In the genomic region with DNA sequence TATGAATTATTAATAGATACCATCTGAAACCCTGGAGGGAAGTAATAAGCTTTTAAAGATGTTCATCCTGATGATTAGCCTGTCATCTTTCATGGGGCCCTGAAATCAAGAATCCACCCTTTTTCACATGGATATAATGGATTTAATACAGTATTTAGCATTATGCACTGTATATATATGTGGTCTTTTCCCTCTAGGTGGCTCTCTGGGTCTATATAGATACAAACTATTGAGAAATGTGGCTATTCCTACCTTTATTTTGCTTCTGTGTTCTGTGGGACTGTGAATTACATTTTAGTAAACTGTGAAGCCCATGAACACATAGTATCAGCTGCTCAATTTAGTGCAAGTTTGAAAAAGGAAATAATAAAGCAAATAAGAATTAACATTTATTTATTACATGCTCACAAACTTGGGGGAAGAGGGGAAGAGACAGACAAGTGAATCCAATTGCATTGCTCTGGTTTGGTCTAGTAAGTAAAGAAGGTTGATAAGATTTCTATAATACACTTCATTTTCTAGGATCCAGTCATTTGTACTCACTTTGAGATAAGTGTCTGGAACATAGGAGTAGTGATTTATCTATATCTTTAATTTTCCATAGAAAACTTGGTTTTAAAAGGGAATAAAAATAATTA, we compare ENCODE assay signal across 11 cellular contexts.
A peak's percentile ranks its signal among the peaks of the same experiment; 100 is the strongest.
DNase-seq lines count a peak whose midpoint lies in the region; ATAC-seq, FAIRE-seq and TF ChIP-seq lines count a peak whose summit lies in the region.
"Had no signal": no experiment of that assay in that cellular context is flagged by ENCODE, and none has a peak within 500 bp of the region (broad histone marks: within the 10 kb centered on the region; RNA-seq: fewer than 3 reads in every experiment).

No MANE protein-coding gene starts in this region.

- ATAC-seq in A549: peak; percentile 73 to 86; a peak in 5 of 6 replicates
- no peak; the same call in 2 of the 3 replicates for ATAC-seq in GM23338
- ATAC-seq in stimulated activated effector memory CD8-positive, alpha-beta T cell treated with anti-CD3 and anti-CD28 coated beads, Interleukin-12 subunit alpha, Interleukin-12 subunit beta, amount 100 ng/mL, for 72 hours: no peak

- H3K27me3 Mint-ChIP-seq in GM23338 (ENCODE audit: insufficient read depth, low read depth, poor library complexity): no peaks in the 10 kb centered on the region
- H3K27me3 Mint-ChIP-seq: dendritic cell treated with granulocyte-macrophage colony-stimulating factor and Interleukin-4, amounts not matched to agents 40 ng/mL and 50 ng/mL, for 4 days had no signal

- H3K4me1 ChIP-seq in A549: 0 out of 3 replicates have a peak, but pooled peaks cover 4% of the 10 kb centered on the region
- H3K4me1 ChIP-seq in GM23338 (ENCODE audit: insufficient read depth): no peaks in the 10 kb centered on the region

- no peak for FAIRE-seq in A549 (lab: Jason Lieb, UNC)

- H3K27ac ChIP-seq in A549 (no peak overlapping the region), GM23338 (ENCODE audit: low read depth) (no peak overlapping the region)
- H3K27ac ChIP-seq: HL-60, ovary had no signal

- TF ChIP-seq EP300 in A549 (IDR thresholded peaks at IDR 0.05): no peak

- H4K20me1 ChIP-seq in GM23338 (replicated peaks; ENCODE audit: insufficient read depth): no peaks in the 10 kb centered on the region

- no peaks in the 10 kb centered on the region for H3K9me3 ChIP-seq in A549
- H3K9me3 ChIP-seq: ovary had no signal

- in situ Hi-C loops in SK-MEL-5 (cut with HindIII; ENCODE audit: low pct_unique_long_range_greater_than_20kb, low sequenced_read_pairs): no loop called here

- no peak overlapping the region for H3K27ac Mint-ChIP-seq in GM23338
- H3K27ac Mint-ChIP-seq in stimulated activated effector memory CD8-positive, alpha-beta T cell treated with anti-CD3 and anti-CD28 coated beads, Interleukin-12 subunit alpha, Interleukin-12 subunit beta, amount 100 ng/mL, for 72 hours: no peak overlapping the region
- H3K27ac Mint-ChIP-seq: dendritic cell treated with granulocyte-macrophage colony-stimulating factor and Interleukin-4, amounts not matched to agents 40 ng/mL and 50 ng/mL, for 4 days had no signal

- TF ChIP-seq CTCF in A549 (IDR thresholded peaks at IDR 0.05) (peak; percentile 54), GM23338 (conservative IDR thresholded peaks at IDR 0.05; ENCODE audit: low read depth in 2 of 2) (peak; percentile 32 to 46; a peak in 3 of 4 replicates)

- no peaks in the 10 kb centered on the region for H3K36me3 ChIP-seq in GM23338 (ENCODE audit: insufficient read depth)
- H3K36me3 ChIP-seq: ovary had no signal

- no peaks in the 10 kb centered on the region for H3K9me3 Mint-ChIP-seq in GM23338
- no peaks in the 10 kb centered on the region for H3K9me3 Mint-ChIP-seq in stimulated activated effector memory CD8-positive, alpha-beta T cell treated with anti-CD3 and anti-CD28 coated beads, Interleukin-12 subunit alpha, Interleukin-12 subunit beta, amount 100 ng/mL, for 72 hours
- H3K9me3 Mint-ChIP-seq: dendritic cell treated with granulocyte-macrophage colony-stimulating factor and Interleukin-4, amounts not matched to agents 40 ng/mL and 50 ng/mL, for 4 days had no signal

- no peaks in the 10 kb centered on the region for H3K36me3 Mint-ChIP-seq in GM23338 (ENCODE audit: low read depth)
- H3K36me3 Mint-ChIP-seq in stimulated activated effector memory CD8-positive, alpha-beta T cell treated with anti-CD3 and anti-CD28 coated beads, Interleukin-12 subunit alpha, Interleukin-12 subunit beta, amount 100 ng/mL, for 72 hours: peaks cover 13% of the 10 kb centered on the region

- H2AFZ ChIP-seq in GM23338: no peak overlapping the region

- CTCF ChIA-PET in A549 (lab: Yijun Ruan, JAX): interaction anchor here (0.6 to 2.9 kb wide), 15 partner anchors 11 to 494 kb away, joined by 3 to 13 read pairs (median 3); partner anchors contain the start of gene LHFPL2

- H3K4me2 ChIP-seq in A549: no peak overlapping the region
- no peak overlapping the region for H3K4me2 ChIP-seq in GM23338

- POLR2A ChIA-PET in A549 (lab: Yijun Ruan, JAX): no interaction called here

- H3F3A ChIP-seq in GM23338 (replicated peaks; ENCODE audit: low read depth): no peaks in the 10 kb centered on the region

- DNase-seq in A549 (ENCODE audit: low read depth in 1 of 2, low spot score in 1 of 2) (no peak), GM23338 (ENCODE audit: low spot score) (no peak), SK-MEL-5 (ENCODE audit: low read depth, low spot score) (peak; percentile 38), globus pallidus (ENCODE audit: low spot score) (peak; percentile 31), NCI-H82 (lab: John Stamatoyannopoulos, UW) (no peak), islet precursor cell (no peak), H4 (ENCODE audit: low spot score) (no peak)
- no peak for DNase-seq in stimulated activated effector memory CD8-positive, alpha-beta T cell treated with anti-CD3 and anti-CD28 coated beads, Interleukin-12 subunit alpha, Interleukin-12 subunit beta, amount 100 ng/mL, for 72 hours (ENCODE audit: low spot score in 2 of 2)
- DNase-seq: ovary had no signal

- no peaks in the 10 kb centered on the region for H3K4me1 Mint-ChIP-seq in GM23338
- no peaks in the 10 kb centered on the region for H3K4me1 Mint-ChIP-seq in stimulated activated effector memory CD8-positive, alpha-beta T cell treated with anti-CD3 and anti-CD28 coated beads, Interleukin-12 subunit alpha, Interleukin-12 subunit beta, amount 100 ng/mL, for 72 hours

- H3K79me2 ChIP-seq in GM23338 (replicated peaks; ENCODE audit: insufficient read depth): no peaks in the 10 kb centered on the region

- no peaks in the 10 kb centered on the region for H3K9me2 ChIP-seq in GM23338 (ENCODE audit: insufficient read depth)

- peak; percentile 70 for TF ChIP-seq RAD21 in A549 (conservative IDR thresholded peaks at IDR 0.05 in 1 of 2, IDR thresholded peaks at IDR 0.05 in 1 of 2)

- no peak for TF ChIP-seq POLR2A in A549 (IDR thresholded peaks at IDR 0.05; ENCODE audit: low read length)

- no peak overlapping the region for H3K4me3 Mint-ChIP-seq in GM23338
- no peak overlapping the region for H3K4me3 Mint-ChIP-seq in stimulated activated effector memory CD8-positive, alpha-beta T cell treated with anti-CD3 and anti-CD28 coated beads, Interleukin-12 subunit alpha, Interleukin-12 subunit beta, amount 100 ng/mL, for 72 hours
- H3K4me3 Mint-ChIP-seq: dendritic cell treated with granulocyte-macrophage colony-stimulating factor and Interleukin-4, amounts not matched to agents 40 ng/mL and 50 ng/mL, for 4 days had no signal

- H3K4me3 ChIP-seq in A549 (no peak overlapping the region), GM23338 (no peak overlapping the region)
- H3K4me3 ChIP-seq: ovary had no signal

- H3K27me3 ChIP-seq in GM23338 (ENCODE audit: insufficient read depth): no peaks in the 10 kb centered on the region
- H3K27me3 ChIP-seq: ovary had no signal

TF ChIP-seq in A549, 52 proteins besides CTCF, POLR2A, EP300 and RAD21:
- TF ChIP-seq SMC3 (IDR thresholded peaks at IDR 0.05): peak; percentile 62
- no peak for TF ChIP-seq ESRRA (IDR thresholded peaks at IDR 0.05; ENCODE audit: borderline replicate concordance, low read length)
- peak in 1 of 2 experiments; percentile 40; a peak in 1 of 4 replicates for TF ChIP-seq CEBPB (IDR thresholded peaks at IDR 0.05)
- TF ChIP-seq NFE2L2 (conservative IDR thresholded peaks at IDR 0.05; ENCODE audit: low read length): no peak
- TF ChIP-seq EHMT2 (IDR thresholded peaks at IDR 0.05; ENCODE audit: low read depth): no peak

TF ChIP-seq in GM23338, 12 proteins besides CTCF, POLR2A, EP300 and RAD21 (continues in another document):
- TF ChIP-seq REST (IDR thresholded peaks at IDR 0.05; ENCODE audit: unreplicated experiment) (no peak), EZH2 (IDR thresholded peaks at IDR 0.05; ENCODE audit: low read depth, unreplicated experiment) (no peak), EZH2phosphoT487 (IDR thresholded peaks at IDR 0.05; ENCODE audit: unreplicated experiment) (no peak), ZNF114 (CRISPR knock-in tag; IDR thresholded peaks at IDR 0.05) (no peak), JUNB (IDR thresholded peaks at IDR 0.05; ENCODE audit: unreplicated experiment) (no peak)

Comparison
In these comparisons a context has a peak if more than half of its experiments do, and no peak if none do; other contexts are left out.
1. ATAC-seq: peak in A549 (2 of 2); none in GM23338 (single experiment) and stimulated activated effector memory CD8-positive, alpha-beta T cell treated with anti-CD3 and anti-CD28 coated beads, Interleukin-12 subunit alpha, Interleukin-12 subunit beta, amount 100 ng/mL, for 72 hours (single experiment).
2. DNase-seq: peak in SK-MEL-5 (single experiment) and globus pallidus (single experiment); none in A549 (0 of 2), GM23338 (single experiment), NCI-H82 (single experiment), stimulated activated effector memory CD8-positive, alpha-beta T cell treated with anti-CD3 and anti-CD28 coated beads, Interleukin-12 subunit alpha, Interleukin-12 subunit beta, amount 100 ng/mL, for 72 hours (0 of 2), islet precursor cell (single experiment) and H4 (single experiment).